ENCODE assay signal across 8 cellular contexts in genomic region chr13:113393572-113394503, GRCh38. TPM values are rescaled to one million over a fixed set of nuclear protein-coding genes. Genes with fewer than 3 reads are reported as not detected.
DNase-seq lines count a peak whose midpoint lies in the region; ATAC-seq, FAIRE-seq and TF ChIP-seq lines count a peak whose summit lies in the region.

No MANE protein-coding gene starts in this region.

- H3K27me3 ChIP-seq in DOHH2 (ENCODE audit: control insufficient read depth, low read length) (no peaks in the 10 kb centered on the region), neutrophil (peaks cover 49% of the 10 kb centered on the region)

- H3K36me3 ChIP-seq in DOHH2 (ENCODE audit: control insufficient read depth, low read length) (no peaks in the 10 kb centered on the region), neutrophil (no peaks in the 10 kb centered on the region)

- peak overlapping the region; percentile 98 for H3K4me3 ChIP-seq in DOHH2 (ENCODE audit: low read length)
- H3K4me3 ChIP-seq in Jurkat, Clone E6-1 (ENCODE audit: low read length): peak overlapping the region; percentile 88
- peak overlapping the region; percentile 47 to 62 for H3K4me3 ChIP-seq in neutrophil (ENCODE audit: low read depth in 1 of 2, low read length in 1 of 2)

- H3F3A ChIP-seq in DOHH2 (ENCODE audit: control insufficient read depth, insufficient read depth): no peaks in the 10 kb centered on the region

- H3K9me3 ChIP-seq in DOHH2 (ENCODE audit: control insufficient read depth, insufficient read depth, low read length) (no peaks in the 10 kb centered on the region), neutrophil (peaks cover 4% of the 10 kb centered on the region)

- FAIRE-seq in frontal cortex (lab: Jason Lieb, UNC): no peak

- H3K27ac ChIP-seq in DOHH2 (ENCODE audit: low read depth, low read length): peak overlapping the region; percentile 33; the same call in 1 of the 2 replicates
- H3K27ac ChIP-seq in neutrophil: no peak overlapping the region
- H3K27ac ChIP-seq in substantia nigra (ENCODE audit: low read depth, low read length, poor library complexity, severe bottlenecking): peak overlapping the region; percentile 30

- peak; percentile 67 for TF ChIP-seq CTCF in DOHH2 (IDR thresholded peaks at IDR 0.05; ENCODE audit: low read depth, low read length, poor library complexity, severe bottlenecking)
- TF ChIP-seq CTCF in neutrophil (IDR thresholded peaks at IDR 0.05): peak; percentile 90

- no peaks in the 10 kb centered on the region for H3K9me2 ChIP-seq in DOHH2 (replicated peaks; ENCODE audit: control insufficient read depth, low read length)

- H4K20me1 ChIP-seq in DOHH2 (ENCODE audit: control insufficient read depth, insufficient read depth, low read depth, low read length): no peaks in the 10 kb centered on the region

- peak; percentile 95 for ATAC-seq in GM21717 (IDR thresholded peaks at IDR 0.05; ENCODE audit: unreplicated experiment)

- peak; percentile 66 for DNase-seq in Jurkat, Clone E6-1 (ENCODE audit: low read depth, low spot score)
- DNase-seq in SHP77 (lab: John Stamatoyannopoulos, UW): peak; percentile 74 to 94
- peak; percentile 93 for DNase-seq in activated effector memory CD4-positive, alpha-beta T cell treated with anti-CD3 and anti-CD28 coated beads, Interleukin-2, amount 50 U/mL, for 16 hours
- peak; percentile 81 to 90 for DNase-seq in frontal cortex (ENCODE audit: low spot score in 2 of 2)
- DNase-seq in substantia nigra (lab: John Stamatoyannopoulos, UW): peak in 45 of 49 donors; percentile 20 to 89 (median 58)

- H3K4me1 ChIP-seq in DOHH2 (ENCODE audit: control insufficient read depth, low read length) (peaks cover 29% of the 10 kb centered on the region), neutrophil (ENCODE audit: control insufficient read depth in 1 of 2, insufficient read depth in 1 of 2, low read depth in 1 of 2, low read length in 1 of 2) (peaks cover 5 to 10% of the 10 kb centered on the region in 2 experiments)

- H3K4me2 ChIP-seq in DOHH2 (ENCODE audit: low read length): peak overlapping the region; percentile 100

- peaks cover 9% of the 10 kb centered on the region for H3K79me2 ChIP-seq in DOHH2 (ENCODE audit: control insufficient read depth, low read length)

RNA-seq across cellular contexts. Expression of gene GRTP1, which starts 29.9 kb away (rescaled TPM):
- not detected for polyA plus RNA-seq in Jurkat, Clone E6-1 (2012; ENCODE audit: insufficient read depth, insufficient read length)
- total RNA-seq in frontal cortex: 0.41 TPM

RNA-seq across cellular contexts. Expression of gene ADPRHL1, which starts 59.5 kb away (rescaled TPM):
- 7.3 TPM for polyA plus RNA-seq in Jurkat, Clone E6-1 (2012; ENCODE audit: insufficient read depth, insufficient read length)
- total RNA-seq in frontal cortex: 1.2 TPM
